Comparison of ENCODE assay signal across 8 cellular contexts in the genomic region with DNA sequence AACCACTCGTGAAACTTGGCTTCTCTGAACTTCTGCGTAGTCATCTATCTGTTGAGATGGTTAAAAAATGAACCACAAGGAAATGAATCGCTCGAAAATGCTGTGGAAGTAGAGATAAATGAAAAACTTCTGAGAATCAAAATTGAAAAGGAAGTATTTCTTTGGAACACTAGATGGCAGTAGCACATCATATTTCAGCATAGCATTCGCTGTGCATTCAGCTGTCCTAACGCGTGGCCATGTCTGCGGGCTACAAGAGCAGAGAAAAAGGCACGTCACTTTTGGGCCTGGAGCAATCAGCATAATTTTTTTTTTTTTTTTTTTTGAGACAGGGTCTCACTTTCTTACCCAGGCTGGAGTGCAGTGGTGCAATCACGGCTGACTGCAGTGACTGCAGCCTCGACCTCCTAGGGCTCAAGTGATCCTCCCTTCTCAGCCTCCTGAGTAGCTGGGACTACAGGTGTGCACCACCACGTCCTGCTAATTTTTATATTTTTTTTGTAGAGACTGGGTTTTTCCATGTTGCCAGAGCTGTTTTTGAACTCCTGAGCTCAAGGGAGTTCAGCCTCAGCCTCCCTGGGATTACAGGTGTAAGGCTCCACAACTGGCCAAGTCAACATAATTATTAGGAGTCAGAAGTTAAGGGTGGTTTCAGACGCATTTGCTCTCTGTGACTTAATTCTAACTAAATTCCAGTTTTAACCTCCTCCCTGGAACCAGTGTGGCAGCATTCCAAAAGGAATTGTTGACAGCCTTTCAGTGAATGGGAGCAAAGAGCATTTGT. TPM values are rescaled to one million over a fixed set of nuclear protein-coding genes. Genes with fewer than 3 reads are reported as not detected.
DNase-seq lines count a peak whose midpoint lies in the region; ATAC-seq, FAIRE-seq and TF ChIP-seq lines count a peak whose summit lies in the region.

No MANE protein-coding gene starts in this region.

- H3K4me3 ChIP-seq in choroid plexus epithelial cell (ENCODE audit: low read depth, low read length): no peak overlapping the region

- peak; percentile 75 for TF ChIP-seq CTCF in choroid plexus epithelial cell (conservative IDR thresholded peaks at IDR 0.05; ENCODE audit: low read depth, low read length)

- peak; percentile 17 for DNase-seq in activated T-cell treated with anti-CD3 and anti-CD28 coated beads for 1 hour (ENCODE audit: low read depth)
- no peak for DNase-seq in activated T-cell treated with anti-CD3 and anti-CD28 coated beads for 4 hours
- peak; percentile 31 for DNase-seq in NCI-H2029 treated with DMSO at 0.1 percent for 48 hours (lab: John Stamatoyannopoulos, UW)
- peak; percentile 86 for DNase-seq in choroid plexus epithelial cell (ENCODE audit: low read depth)
- DNase-seq in left lobe of liver (ENCODE audit: low spot score): peak; percentile 51
- peak; percentile 8 for DNase-seq in stimulated activated CD8-positive, alpha-beta memory T cell treated with anti-CD3 and anti-CD28 coated beads, Interleukin-7, amount 100 ng/mL, for 4 hours (ENCODE audit: low read depth in 2 of 2)

- FAIRE-seq in TTC549 (lab: Jason Lieb, UNC): peak; percentile 90

- ATAC-seq in HG02938 (IDR thresholded peaks at IDR 0.05; ENCODE audit: unreplicated experiment): peak; percentile 64
- peak; percentile 98 for ATAC-seq in left lobe of liver

RNA-seq across cellular contexts. Expression of gene PERP, which starts 8.8 kb away (rescaled TPM):
- total RNA-seq in left lobe of liver: 36.4 TPM

RNA-seq across cellular contexts. Expression of gene ARFGEF3, which starts 45.7 kb away (rescaled TPM):
- total RNA-seq in left lobe of liver: 0.18 TPM
